ENCODE assay signal across 28 cellular contexts in the genomic region with DNA sequence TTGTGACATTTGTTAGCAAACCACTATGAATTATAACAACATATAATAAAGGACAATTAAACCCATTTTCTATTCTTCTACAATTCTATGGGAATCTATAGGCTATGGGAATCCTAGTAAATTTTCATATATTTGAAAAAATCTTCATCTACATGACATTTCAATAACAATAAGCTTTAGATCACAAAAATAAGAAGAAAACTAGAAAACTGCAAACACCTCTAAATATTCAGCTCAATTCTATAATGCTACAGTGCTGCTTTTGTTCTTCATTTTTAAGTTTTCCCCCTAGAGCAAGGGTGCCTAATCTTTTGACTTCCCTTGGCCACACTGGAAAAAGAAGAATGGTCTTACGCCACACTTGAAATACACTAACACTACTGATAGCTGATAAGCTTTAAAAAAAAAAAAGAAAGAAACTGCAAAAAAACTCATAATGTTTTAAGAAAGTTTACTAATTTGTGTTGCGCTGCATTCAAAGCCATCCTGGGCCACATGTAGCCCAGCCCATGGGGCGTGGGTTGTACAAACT. TPM values are rescaled to one million over a fixed set of nuclear protein-coding genes. Genes with fewer than 3 reads are reported as not detected.
"Had no signal": no experiment of that assay in that cellular context is flagged by ENCODE, and none has a peak within 500 bp of the region (broad histone marks: within the 10 kb centered on the region; RNA-seq: fewer than 3 reads in every experiment).

No MANE protein-coding gene starts in this region.

- H3K36me3 ChIP-seq: esophagus muscularis mucosa, gastroesophageal sphincter, heart left ventricle, left lung, neutrophil, prostate gland, right atrium auricular region, sigmoid colon, stomach, tibial artery had no signal

- H3K4me2 ChIP-seq: hepatocyte had no signal

- ATAC-seq: foreskin keratinocyte; gastroesophageal sphincter; heart left ventricle; left cardiac atrium; left lung; natural killer cell; stimulated activated effector memory CD8-positive, alpha-beta T cell treated with anti-CD3 and anti-CD28 coated beads, Interleukin-12 subunit alpha, Interleukin-12 subunit beta, amount 100 ng/mL, for 72 hours had no signal

- H3K79me2 ChIP-seq: hepatocyte had no signal

- H3K27ac ChIP-seq: dorsolateral prefrontal cortex, epithelial cell of prostate, esophagus muscularis mucosa, foreskin keratinocyte, gastroesophageal sphincter, heart left ventricle, hepatocyte, left lung, neutrophil, prostate gland, right atrium auricular region, sigmoid colon, stomach, testis, tibial artery had no signal

- H3K4me3 Mint-ChIP-seq: endodermal cell; natural killer cell; neural crest cell; stimulated activated effector memory CD8-positive, alpha-beta T cell treated with anti-CD3 and anti-CD28 coated beads, Interleukin-12 subunit alpha, Interleukin-12 subunit beta, amount 100 ng/mL, for 72 hours; type B pancreatic cell had no signal

- H3K4me3 ChIP-seq: dorsolateral prefrontal cortex, esophagus muscularis mucosa, gastroesophageal sphincter, heart left ventricle, hepatocyte, left lung, prostate gland, right atrium auricular region, sigmoid colon, stomach, testis, tibial artery had no signal

- DNase-seq: dorsolateral prefrontal cortex; effector CD8-positive, alpha-beta T cell; endodermal cell; foreskin keratinocyte; heart left ventricle; left cardiac atrium; left lung; mesenchymal stem cell; midbrain; natural killer cell; sigmoid colon; stimulated activated CD4-positive, alpha-beta T cell treated with anti-CD3 and anti-CD28 coated beads, Interleukin-2, amount 100 ng/mL, for 24 hours; stimulated activated CD4-positive, alpha-beta T cell treated with anti-CD3 and anti-CD28 coated beads, Interleukin-4, amount 100 ng/mL, for 24 hours; stimulated activated naive CD4-positive, alpha-beta T cell treated with Interleukin-2 at 50 U/mL for 16 hours; stomach; testis; tibial artery had no signal

- H3K27ac Mint-ChIP-seq: endodermal cell; natural killer cell; stimulated activated effector memory CD8-positive, alpha-beta T cell treated with anti-CD3 and anti-CD28 coated beads, Interleukin-12 subunit alpha, Interleukin-12 subunit beta, amount 100 ng/mL, for 72 hours; type B pancreatic cell had no signal

- H3K4me1 Mint-ChIP-seq: endodermal cell, natural killer cell had no signal

- H3K4me1 ChIP-seq: esophagus muscularis mucosa, foreskin keratinocyte, gastroesophageal sphincter, heart left ventricle, left lung, prostate gland, right atrium auricular region, sigmoid colon, stomach, testis, tibial artery had no signal

- H2AFZ ChIP-seq: hepatocyte had no signal

- H3K27me3 ChIP-seq: dorsolateral prefrontal cortex, esophagus muscularis mucosa, heart left ventricle, hepatocyte, right atrium auricular region, sigmoid colon, stomach, testis had no signal

- FAIRE-seq: colon had no signal

- H3K9me3 ChIP-seq: esophagus muscularis mucosa, gastroesophageal sphincter, heart left ventricle, left lung, neutrophil, prostate gland, right atrium auricular region, sigmoid colon, stomach, testis, tibial artery had no signal

- H3K9me3 Mint-ChIP-seq: endodermal cell; natural killer cell; neural crest cell; stimulated activated effector memory CD8-positive, alpha-beta T cell treated with anti-CD3 and anti-CD28 coated beads, Interleukin-12 subunit alpha, Interleukin-12 subunit beta, amount 100 ng/mL, for 72 hours; type B pancreatic cell had no signal

- H3K36me3 Mint-ChIP-seq: natural killer cell; stimulated activated effector memory CD8-positive, alpha-beta T cell treated with anti-CD3 and anti-CD28 coated beads, Interleukin-12 subunit alpha, Interleukin-12 subunit beta, amount 100 ng/mL, for 72 hours had no signal

RNA-seq across cellular contexts. Expression of a gene that starts 15.9 kb away (rescaled TPM):
- total RNA-seq: foreskin keratinocyte had no signal
